8 cellular contexts compared by ENCODE assay signal in genomic region chr6:116278853-116279231, GRCh38. TPM values are rescaled to one million over a fixed set of nuclear protein-coding genes. Genes with fewer than 3 reads are reported as not detected.
DNase-seq lines count a peak whose midpoint lies in the region; ATAC-seq, FAIRE-seq and TF ChIP-seq lines count a peak whose summit lies in the region.

No MANE protein-coding gene starts in this region.

- peak overlapping the region; percentile 98 for H3K9ac ChIP-seq in keratinocyte (ENCODE audit: control insufficient read depth, extremely low read depth, insufficient read depth, low read length)

- H2AFZ ChIP-seq in keratinocyte (ENCODE audit: control insufficient read depth, low read length): peak overlapping the region; percentile 92

- dilution Hi-C loops in keratinocyte (cut with MboI; ENCODE audit: extremely low pct_ligation_motif_present, low sequenced_read_pairs): no loop called here

- peaks cover 15% of the 10 kb centered on the region for H3K4me1 ChIP-seq in keratinocyte (ENCODE audit: control insufficient read depth, extremely low read depth, insufficient read depth, low read length)

- peak overlapping the region; percentile 83 for H3K4me2 ChIP-seq in keratinocyte (ENCODE audit: control insufficient read depth, extremely low read depth, insufficient read depth, low read depth, low read length)

- H3K9me3 ChIP-seq in keratinocyte (ENCODE audit: control insufficient read depth, low read depth, low read length): no peaks in the 10 kb centered on the region

- H3K27ac ChIP-seq in angular gyrus (ENCODE audit: low read depth, low read length) (peak overlapping the region; percentile 97), keratinocyte (ENCODE audit: control insufficient read depth, insufficient read depth, low read length) (peak overlapping the region; percentile 97)

- no peak for ATAC-seq in HG03521 (IDR thresholded peaks at IDR 0.05; ENCODE audit: unreplicated experiment)

- TF ChIP-seq CTCF in GM12865 (IDR thresholded peaks at IDR 0.05; ENCODE audit: insufficient read depth, low read depth, low read length, missing control alignments) (no peak), keratinocyte (optimal IDR thresholded peaks at IDR 0.05 in 1 of 3, IDR thresholded peaks at IDR 0.05 in 1 of 3, conservative IDR thresholded peaks at IDR 0.05 in 1 of 3; ENCODE audit: extremely low read depth in 1 of 3, insufficient read depth in 2 of 3, low read length in 3 of 3) (no peak)

- no peak for FAIRE-seq in keratinocyte (lab: Jason Lieb, UNC)

- no peaks in the 10 kb centered on the region for H3K9me1 ChIP-seq in keratinocyte (ENCODE audit: control insufficient read depth, extremely low read depth, insufficient read depth, low read length)

- peaks cover 49% of the 10 kb centered on the region for H3K79me2 ChIP-seq in keratinocyte (ENCODE audit: control insufficient read depth, insufficient read depth, low read length)

- no peaks in the 10 kb centered on the region for H3K27me3 ChIP-seq in keratinocyte (ENCODE audit: control insufficient read depth, extremely low read depth, insufficient read depth, low read length)

- H4K20me1 ChIP-seq in keratinocyte (ENCODE audit: control insufficient read depth, extremely low read depth, insufficient read depth, low read length): peaks cover 3% of the 10 kb centered on the region

- H3K4me3 ChIP-seq in GM12865 (ENCODE audit: low read depth, low read length) (peak overlapping the region; percentile 77), keratinocyte (ENCODE audit: control insufficient read depth in 2 of 3, extremely low read depth in 1 of 3, insufficient read depth in 2 of 3, low read depth in 1 of 3, low read length in 3 of 3) (peak overlapping the region; percentile 91 to 96 (median 93))

- DNase-seq in GM12865 (ENCODE audit: low read depth) (peak; percentile 36), HuH-7.5 (ENCODE audit: low spot score) (peak; percentile 6), keratinocyte (ENCODE audit: low read depth, low spot score) (no peak), GM19240 (ENCODE audit: insufficient read length, low spot score) (no peak), NCI-H1048 (lab: John Stamatoyannopoulos, UW) (no peak)
- peak; percentile 23 for DNase-seq in stimulated activated CD4-positive, alpha-beta T cell treated with anti-CD3 and anti-CD28 coated beads, Interleukin-4, amount 100 ng/mL, for 24 hours

- peaks cover 3 to 7% of the 10 kb centered on the region in 2 experiments for H3K36me3 ChIP-seq in keratinocyte (ENCODE audit: control insufficient read depth in 2 of 2, extremely low read depth in 1 of 2, insufficient read depth in 2 of 2, low read length in 2 of 2)

RNA-seq across cellular contexts. Expression of gene TSPYL1, which starts 0.9 kb away (rescaled TPM):
- 64.5 to 97.3 TPM (median 75.6 TPM) in 3 replicates for polyA plus RNA-seq in keratinocyte
- polyA plus RNA-seq in keratinocyte (2011; ENCODE audit: low read depth): 33.1 TPM
- polyA plus RNA-seq in keratinocyte (2011; cell fraction: cytosol; rRNA removed): 54.2 and 77.6 TPM in 2 replicates
- 85.3 and 92.0 TPM in 2 replicates for polyA plus RNA-seq in keratinocyte (2011; cell fraction: nucleus; rRNA removed)
- 50.3 and 82.1 TPM in 2 replicates for polyA plus RNA-seq in keratinocyte (2012; ENCODE audit: low replicate concordance)
- polyA minus RNA-seq in keratinocyte: 67.5 to 171 TPM (median 169 TPM) in 3 replicates
- polyA minus RNA-seq in keratinocyte (2011; cell fraction: cytosol; rRNA and poly(A)+ RNA removed): 111 TPM
- polyA minus RNA-seq in keratinocyte (2011; cell fraction: nucleus; rRNA and poly(A)+ RNA removed): 67.2 and 97.4 TPM in 2 replicates

RNA-seq across cellular contexts. Expression of gene TSPYL4, which starts 25.0 kb away (rescaled TPM):
- 6.2 to 8.3 TPM (median 8.1 TPM) in 3 replicates for polyA plus RNA-seq in keratinocyte
- polyA plus RNA-seq in keratinocyte (2011; ENCODE audit: low read depth): 1.3 TPM
- polyA plus RNA-seq in keratinocyte (2011; cell fraction: cytosol; rRNA removed): 2.7 and 3.9 TPM in 2 replicates
- polyA plus RNA-seq in keratinocyte (2011; cell fraction: nucleus; rRNA removed): 22.1 and 23.0 TPM in 2 replicates
- 4.9 and 7.5 TPM in 2 replicates for polyA plus RNA-seq in keratinocyte (2012; ENCODE audit: low replicate concordance)
- polyA minus RNA-seq in keratinocyte: 3.6 to 9.1 TPM (median 7.6 TPM) in 3 replicates
- polyA minus RNA-seq in keratinocyte (2011; cell fraction: cytosol; rRNA and poly(A)+ RNA removed): 3.5 TPM
- polyA minus RNA-seq in keratinocyte (2011; cell fraction: nucleus; rRNA and poly(A)+ RNA removed): 4.2 and 5.7 TPM in 2 replicates

Comparison
In these comparisons a context has a peak if more than half of its experiments do, and no peak if none do; other contexts are left out.
1. DNase-seq: peak in GM12865 (single experiment), HuH-7.5 (single experiment) and stimulated activated CD4-positive, alpha-beta T cell treated with anti-CD3 and anti-CD28 coated beads, Interleukin-4, amount 100 ng/mL, for 24 hours (single experiment); none in keratinocyte (single experiment), GM19240 (single experiment) and NCI-H1048 (single experiment).